In the genomic region with DNA sequence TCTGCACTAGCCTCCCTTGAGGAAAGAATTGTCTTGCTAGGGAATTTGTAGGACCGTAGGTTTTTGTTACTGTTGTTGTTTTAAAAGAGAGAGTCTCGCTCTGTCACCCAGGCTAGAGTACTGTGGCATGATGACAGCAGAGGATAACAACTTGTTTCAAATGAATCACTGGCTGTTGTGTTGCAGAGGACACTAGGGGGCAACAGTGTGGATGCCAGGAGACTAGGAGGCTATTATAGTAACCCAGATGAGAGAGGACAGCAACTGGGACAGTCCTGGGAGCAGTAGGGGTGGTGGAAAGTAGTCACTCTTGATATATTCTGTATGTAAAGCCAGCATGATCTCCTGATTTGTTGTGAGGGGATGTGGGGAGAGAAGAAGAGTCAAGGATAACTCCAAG, we compare ENCODE assay signal across 8 cellular contexts. TPM values are rescaled to one million over a fixed set of nuclear protein-coding genes. Genes with fewer than 3 reads are reported as not detected.
DNase-seq lines count a peak whose midpoint lies in the region; ATAC-seq and TF ChIP-seq lines count a peak whose summit lies in the region.

No MANE protein-coding gene starts in this region.

- H3K4me3 ChIP-seq in LNCaP clone FGC (ENCODE audit: low read depth, low read length), result no peak overlapping the region
- no peak overlapping the region for H3K4me3 ChIP-seq in smooth muscle cell
- H3K4me3 ChIP-seq in esophagus squamous epithelium, result no peak overlapping the region

- H3K4me1 Mint-ChIP-seq in endothelial cell (ENCODE audit: unreplicated experiment), result peaks cover 6% of the 10 kb centered on the region

- WGBS in smooth muscle cell (ENCODE audit: low lambda C conversion rate), result 38% methylated on average over 2 of the region's 2 CpGs
- 14 to 58% methylated on average over 1 to 2 of the region's 2 CpGs for WGBS in esophagus squamous epithelium, 2 donors

- intact Hi-C loops in esophagus squamous epithelium (cut with DNase I), result no loop called here

- DNase-seq in AG09319 (ENCODE audit: extremely low read depth, low read depth) (no peak), LNCaP clone FGC (ENCODE audit: low read depth) (no peak), endothelial cell (ENCODE audit: low spot score) (peak; percentile 39), smooth muscle cell (lab: John Stamatoyannopoulos, UW; ENCODE audit: unreplicated experiment) (no peak), esophagus squamous epithelium (lab: John Stamatoyannopoulos, UW) (no peak)
- no peak for DNase-seq in activated naive CD4-positive, alpha-beta T cell (lab: John Stamatoyannopoulos, UW)

- H3K9me3 ChIP-seq in smooth muscle cell (replicated peaks; ENCODE audit: low read depth) (no peaks in the 10 kb centered on the region), esophagus squamous epithelium (no peaks in the 10 kb centered on the region)

- H3K27ac ChIP-seq in smooth muscle cell (ENCODE audit: low read depth) (no peak overlapping the region), esophagus squamous epithelium (no peak overlapping the region)

- H3K4me3 Mint-ChIP-seq in endothelial cell (ENCODE audit: unreplicated experiment), result no peak overlapping the region

- H3K79me2 ChIP-seq in smooth muscle cell (ENCODE audit: low read depth), result no peaks in the 10 kb centered on the region

- H3K9me3 Mint-ChIP-seq in endothelial cell (ENCODE audit: unreplicated experiment), result no peaks in the 10 kb centered on the region

- H3K27ac Mint-ChIP-seq in endothelial cell (ENCODE audit: unreplicated experiment), result no peak overlapping the region

- H3K27me3 ChIP-seq in smooth muscle cell (ENCODE audit: low read depth), result peaks cover 12% of the 10 kb centered on the region
- no peaks in the 10 kb centered on the region for H3K27me3 ChIP-seq in esophagus squamous epithelium

- H4K20me1 ChIP-seq in smooth muscle cell (ENCODE audit: low read depth), result no peaks in the 10 kb centered on the region

- no peaks in the 10 kb centered on the region for H3F3A ChIP-seq in smooth muscle cell (ENCODE audit: low read depth)

- H3K36me3 ChIP-seq in smooth muscle cell (ENCODE audit: low read depth) (no peaks in the 10 kb centered on the region), esophagus squamous epithelium (no peaks in the 10 kb centered on the region)

- no peaks in the 10 kb centered on the region for H3K4me1 ChIP-seq in smooth muscle cell (ENCODE audit: low read depth)
- peaks cover 0 to 17% (median 6%) of the 10 kb centered on the region in 3 donors for H3K4me1 ChIP-seq in esophagus squamous epithelium

- H3K27me3 Mint-ChIP-seq in endothelial cell (ENCODE audit: unreplicated experiment), result peaks cover 3% of the 10 kb centered on the region

- TF ChIP-seq CTCF in AG09319 (IDR thresholded peaks at IDR 0.05; ENCODE audit: low read depth, low read length) (peak; percentile 53), LNCaP clone FGC (IDR thresholded peaks at IDR 0.05; ENCODE audit: control insufficient read depth, extremely low read depth, insufficient read depth) (peak; percentile 45), endothelial cell (IDR thresholded peaks at IDR 0.05; ENCODE audit: unreplicated experiment) (no peak), smooth muscle cell (IDR thresholded peaks at IDR 0.05; ENCODE audit: borderline replicate concordance, insufficient read depth, poor library complexity, severe bottlenecking) (peak; percentile 41), esophagus squamous epithelium (IDR thresholded peaks at IDR 0.05) (peak in 1 of 6 experiments; percentile 22)

- no peak overlapping the region for H3K4me2 ChIP-seq in smooth muscle cell

- no peak for TF ChIP-seq POLR2A in esophagus squamous epithelium (IDR thresholded peaks at IDR 0.05)

- ATAC-seq in GM18907 (IDR thresholded peaks at IDR 0.05; ENCODE audit: unreplicated experiment), result peak; percentile 79
- no peak for ATAC-seq in HG03521 (IDR thresholded peaks at IDR 0.05; ENCODE audit: unreplicated experiment)

- H2AFZ ChIP-seq in smooth muscle cell (ENCODE audit: low read depth), result no peak overlapping the region

- H3K9ac ChIP-seq in smooth muscle cell (ENCODE audit: low read depth), result no peak overlapping the region

- H3K36me3 Mint-ChIP-seq in endothelial cell (ENCODE audit: low read depth, unreplicated experiment), result no peaks in the 10 kb centered on the region

RNA-seq across cellular contexts. Expression of gene LAMA4, which starts 41.8 kb away (rescaled TPM):
- total RNA-seq in endothelial cell (ENCODE audit: unreplicated experiment) (23.9 TPM), smooth muscle cell (25.6 and 29.4 TPM in 2 replicates), esophagus squamous epithelium (100 to 1,000 TPM in 1 of 4 donors, 10 to 100 TPM in 1, 1 to 10 TPM in 2; 8.1 to 116 (median 19.0) TPM)
- 7.3 and 9.1 TPM in 2 replicates for polyA plus RNA-seq in smooth muscle cell

RNA-seq across cellular contexts. Expression of gene RFPL4B, which starts 51.0 kb away (rescaled TPM):
- not detected for total RNA-seq in endothelial cell (ENCODE audit: unreplicated experiment)
- not detected in 2 replicates for total RNA-seq in smooth muscle cell
- polyA plus RNA-seq in smooth muscle cell, result not detected in 2 replicates
- not detected for total RNA-seq in esophagus squamous epithelium
